8 cellular contexts compared by ENCODE assay signal in genomic region chr19:44025217-44025936, GRCh38. TPM values are rescaled to one million over a fixed set of nuclear protein-coding genes. Genes with fewer than 3 reads are reported as not detected.
DNase-seq lines count a peak whose midpoint lies in the region; ATAC-seq, FAIRE-seq and TF ChIP-seq lines count a peak whose summit lies in the region.

ZNF222 (plus strand) TSS chr19:44025379; CDS start chr19:44025437, 58 bp downstream.

- H3K9me3 ChIP-seq in T-helper 17 cell (ENCODE audit: control insufficient read depth, low read length, poor library complexity, severe bottlenecking) = peaks cover 22% of the 10 kb centered on the region
- H3K9me3 ChIP-seq in ascending aorta = peaks cover 17 to 32% of the 10 kb centered on the region in 2 donors
- H3K9me3 ChIP-seq in right cardiac atrium (ENCODE audit: control insufficient read depth, low read length) = peaks cover 6% of the 10 kb centered on the region

- H3K27ac ChIP-seq in ascending aorta (peak within 1 kb of the TSS; percentile 29 to 57), right cardiac atrium (ENCODE audit: low read length) (peak within 1 kb of the TSS; percentile 43)

- 2% methylated on average over 37 of the region's 37 CpGs for WGBS in right cardiac atrium

- H3K4me3 ChIP-seq in HFF-Myc (replicated peaks; ENCODE audit: low read depth, low read length) (peak within 1 kb of the TSS; percentile 75), ascending aorta (peak within 1 kb of the TSS; percentile 70 to 84), right cardiac atrium (ENCODE audit: low read length) (peak within 1 kb of the TSS; percentile 71)

- TF ChIP-seq CTCF in HFF-Myc (IDR thresholded peaks at IDR 0.05; ENCODE audit: low read depth, low read length, missing control alignments) = no peak
- TF ChIP-seq CTCF in ascending aorta (IDR thresholded peaks at IDR 0.05) = no peak

- intact Hi-C loops in ascending aorta (cut with DNase I) = loop anchor here (1.0 kb wide), 2 partner anchors 23 to 26 kb away; partner anchors contain the start of gene ZNF230
- intact Hi-C loops in right cardiac atrium (cut with DNase I) = no loop called here

- DNase-seq in GM04503 (ENCODE audit: low read depth) (peak; percentile 64), HFF-Myc (ENCODE audit: extremely low read depth, low read depth) (peak; percentile 79), NCI-H1417 (lab: John Stamatoyannopoulos, UW) (peak; percentile 61 to 84 (median 84)), T-helper 17 cell (peak; percentile 39 to 49 (median 41)), ascending aorta (ENCODE audit: low spot score in 2 of 2) (peak; percentile 38 to 91), right cardiac atrium (peak; percentile 87 to 93 (median 87)), pulmonary artery endothelial cell (ENCODE audit: low read depth, low spot score) (peak; percentile 58), urothelium cell line (ENCODE audit: low spot score) (peak; percentile 79)

- H3K4me1 ChIP-seq in ascending aorta (peaks cover 2 to 3% of the 10 kb centered on the region in 2 donors), right cardiac atrium (ENCODE audit: control insufficient read depth, insufficient read depth, low read length) (peaks cover 1% of the 10 kb centered on the region)

- H3K27me3 ChIP-seq in ascending aorta (no peaks in the 10 kb centered on the region), right cardiac atrium (ENCODE audit: control insufficient read depth, insufficient read depth) (no peaks in the 10 kb centered on the region)

- no peaks in the 10 kb centered on the region for H3K27me3 Mint-ChIP-seq in T-helper 17 cell

- H3K27ac Mint-ChIP-seq in T-helper 17 cell = peak within 1 kb of the TSS; percentile 16

- peaks cover 8% of the 10 kb centered on the region for H3K4me1 Mint-ChIP-seq in T-helper 17 cell

- ATAC-seq in T-helper 17 cell (peak; percentile 100), right cardiac atrium (peak; percentile 99 to 100)

- peaks cover 37 to 38% of the 10 kb centered on the region in 2 donors for H3K36me3 ChIP-seq in ascending aorta

- H3K4me3 Mint-ChIP-seq in T-helper 17 cell = peak within 1 kb of the TSS; percentile 95

- FAIRE-seq in urothelium cell line (lab: Jason Lieb, UNC) = no peak

- H3K36me3 Mint-ChIP-seq in T-helper 17 cell (ENCODE audit: low read depth) = peaks cover 10% of the 10 kb centered on the region

RNA-seq across cellular contexts. Expression of gene ZNF222, which starts in this region (rescaled TPM):
- 1 to 10 TPM; 3.0 to 4.0 TPM for total RNA-seq in T-helper 17 cell
- total RNA-seq in ascending aorta = 0.43 TPM
- 1 to 10 TPM; 3.6 to 4.6 (median 4.0) TPM for total RNA-seq in right cardiac atrium
- polyA plus RNA-seq in right cardiac atrium = 3.8 TPM
- 4.7 and 6.7 TPM in 2 replicates for total RNA-seq in pulmonary artery endothelial cell

Comparison
In these comparisons a context has a peak if more than half of its experiments do, and no peak if none do; other contexts are left out.
1. Peak in every context shown above with its lines: DNase-seq, ATAC-seq, H3K4me3 ChIP-seq and H3K27ac ChIP-seq.
2. Peak in DNase-seq, H3K4me3 ChIP-seq and H3K27ac ChIP-seq in ascending aorta; RNA of the gene not detected or under 1 TPM.